23 cellular contexts compared by ENCODE assay signal in the genomic region with DNA sequence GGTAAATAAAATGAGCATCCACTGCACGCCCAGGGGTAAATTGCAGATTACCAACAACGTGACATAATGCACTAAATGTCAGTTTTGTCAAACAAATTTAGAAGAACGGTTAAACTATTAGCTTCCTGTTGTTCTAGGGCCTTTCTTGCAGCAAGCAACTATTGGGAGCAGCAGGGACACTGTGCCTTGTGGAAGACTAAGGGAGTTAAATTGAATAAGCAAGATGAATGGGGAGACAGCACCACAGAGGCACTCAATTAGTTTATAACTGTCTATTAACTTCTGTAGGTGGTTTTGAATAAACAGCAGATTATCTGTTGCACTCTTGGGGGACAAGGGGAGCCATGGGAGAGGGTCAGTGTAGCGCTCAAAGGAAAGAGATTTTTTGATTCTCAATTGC.
"Had no signal": no experiment of that assay in that cellular context is flagged by ENCODE, and none has a peak within 500 bp of the region (broad histone marks: within the 10 kb centered on the region; RNA-seq: fewer than 3 reads in every experiment).

No MANE protein-coding gene starts in this region.

- H3K4me3 ChIP-seq: coronary artery, esophagus squamous epithelium, gastroesophageal sphincter, heart left ventricle, lower lobe of right lung, sigmoid colon, smooth muscle cell, transverse colon, uterus had no signal

- H3K36me3 Mint-ChIP-seq: activated naive CD4-positive, alpha-beta T cell treated with anti-CD3 and anti-CD28 coated beads, Interleukin-2, amount 50 U/mL, for 72 hours; stimulated activated naive B cell treated with anti-CD40 and anti-IgM and Interleukin-4, amounts not matched to agents 10 μg/mL and 1 μg/mL and 100 μg/mL, for 72 hours had no signal

- FAIRE-seq: astrocyte, kidney had no signal

- H3K36me3 ChIP-seq: esophagus squamous epithelium, lower lobe of right lung, transverse colon, uterus had no signal

- H3K27me3 Mint-ChIP-seq: activated CD4-positive, alpha-beta T cell treated with anti-CD3 and anti-CD28 coated beads, Interleukin-2, amount 10 ng/mL, durations not matched to agents 7 days and 5 days; naive thymus-derived CD4-positive, alpha-beta T cell had no signal

- H3K4me2 ChIP-seq: smooth muscle cell had no signal

- H3K9me3 ChIP-seq: esophagus squamous epithelium, gastroesophageal sphincter, heart left ventricle, lower lobe of right lung, sigmoid colon, transverse colon, uterus had no signal

- H3K4me1 ChIP-seq: esophagus squamous epithelium, gastroesophageal sphincter, lower lobe of right lung, sigmoid colon, uterus had no signal

- DNase-seq: activated CD4-positive, alpha-beta T cell treated with anti-CD3 and anti-CD28 coated beads, Interleukin-2, amount 10 ng/mL, durations not matched to agents 7 days and 5 days; activated CD4-positive, CD25-positive, alpha-beta regulatory T cell treated with anti-CD3 and anti-CD28 coated beads, Interleukin-2, amount 50 U/mL, for 72 hours; activated CD8-positive, alpha-beta T cell treated with anti-CD3 and anti-CD28 coated beads, Interleukin-2, amount 10 ng/mL, durations not matched to agents 7 days and 5 days; central memory CD4-positive, alpha-beta T cell; endodermal cell; esophagus squamous epithelium; heart left ventricle; kidney; lower lobe of right lung; naive thymus-derived CD4-positive, alpha-beta T cell; posterior cingulate gyrus; sigmoid colon; stimulated activated CD4-positive, alpha-beta T cell treated with anti-CD3 and anti-CD28 coated beads, Interleukin-15, amount 100 ng/mL, for 24 hours; stimulated activated CD8-positive, alpha-beta memory T cell treated with anti-CD3 and anti-CD28 coated beads, Interleukin-4, amount 100 ng/mL, for 48 hours; stimulated activated naive B cell treated with anti-CD40 and anti-IgM and Interleukin-4, amounts not matched to agents 10 μg/mL and 1 μg/mL and 100 μg/mL, for 72 hours; transverse colon; uterus had no signal

- H3K4me3 Mint-ChIP-seq: activated CD4-positive, alpha-beta T cell treated with anti-CD3 and anti-CD28 coated beads, Interleukin-2, amount 10 ng/mL, durations not matched to agents 7 days and 5 days; activated CD8-positive, alpha-beta T cell treated with anti-CD3 and anti-CD28 coated beads, Interleukin-2, amount 10 ng/mL, durations not matched to agents 7 days and 5 days; endodermal cell; naive thymus-derived CD4-positive, alpha-beta T cell; neural crest cell; stimulated activated naive B cell treated with anti-CD40 and anti-IgM and Interleukin-4, amounts not matched to agents 10 μg/mL and 1 μg/mL and 100 μg/mL, for 72 hours had no signal

- H3K4me1 Mint-ChIP-seq: activated CD4-positive, alpha-beta T cell treated with anti-CD3 and anti-CD28 coated beads, Interleukin-2, amount 10 ng/mL, durations not matched to agents 7 days and 5 days; naive thymus-derived CD4-positive, alpha-beta T cell; stimulated activated naive B cell treated with anti-CD40 and anti-IgM and Interleukin-4, amounts not matched to agents 10 μg/mL and 1 μg/mL and 100 μg/mL, for 72 hours had no signal

- H3K27me3 ChIP-seq: esophagus squamous epithelium, gastroesophageal sphincter, heart left ventricle, sigmoid colon, transverse colon, uterus had no signal

- H3K9me3 Mint-ChIP-seq: activated CD4-positive, alpha-beta T cell treated with anti-CD3 and anti-CD28 coated beads, Interleukin-2, amount 10 ng/mL, durations not matched to agents 7 days and 5 days; endodermal cell; neural crest cell had no signal

- H3K27ac Mint-ChIP-seq: activated CD4-positive, alpha-beta T cell treated with anti-CD3 and anti-CD28 coated beads, Interleukin-2, amount 10 ng/mL, durations not matched to agents 7 days and 5 days; activated CD8-positive, alpha-beta T cell treated with anti-CD3 and anti-CD28 coated beads, Interleukin-2, amount 10 ng/mL, durations not matched to agents 7 days and 5 days; activated naive CD4-positive, alpha-beta T cell treated with anti-CD3 and anti-CD28 coated beads, Interleukin-2, amount 50 U/mL, for 72 hours; naive thymus-derived CD4-positive, alpha-beta T cell; stimulated activated naive B cell treated with anti-CD40 and anti-IgM and Interleukin-4, amounts not matched to agents 10 μg/mL and 1 μg/mL and 100 μg/mL, for 72 hours had no signal

- H3K27ac ChIP-seq: coronary artery, esophagus squamous epithelium, gastroesophageal sphincter, heart left ventricle, lower lobe of right lung, sigmoid colon, transverse colon, uterus had no signal
